Comparison of ENCODE assay signal across 1 cellular context in genomic region chr20:18802012-18802634, GRCh38.
TF ChIP-seq lines count a peak whose summit lies in the region.

No MANE protein-coding gene starts in this region.

TF ChIP-seq in GM12878, 131 proteins besides CTCF, POLR2A, EP300 and RAD21 (continued from another document):
- TF ChIP-seq REST (IDR thresholded peaks at IDR 0.05; ENCODE audit: low read depth, low read length) (no peak), SMAD1 (IDR thresholded peaks at IDR 0.05; ENCODE audit: low read depth, partially characterized antibody) (no peak), GABPA (IDR thresholded peaks at IDR 0.05; ENCODE audit: low read depth) (no peak), ZNF384 (IDR thresholded peaks at IDR 0.05; ENCODE audit: borderline replicate concordance, low read depth, low read length) (no peak), NKRF (conservative IDR thresholded peaks at IDR 0.05) (no peak), BMI1 (IDR thresholded peaks at IDR 0.05; ENCODE audit: borderline replicate concordance) (no peak), NRF1 (conservative IDR thresholded peaks at IDR 0.05; ENCODE audit: low read depth, low read length) (no peak), MEF2A (IDR thresholded peaks at IDR 0.05; ENCODE audit: insufficient read depth, low read depth, low read length) (0 out of 2 replicates have a peak, but pooled peaks have one; percentile 14), CBFB (IDR thresholded peaks at IDR 0.05; ENCODE audit: low read depth) (no peak), ZNF687 (IDR thresholded peaks at IDR 0.05) (no peak), GATAD2B (conservative IDR thresholded peaks at IDR 0.05; ENCODE audit: low read depth) (no peak), SMC3 (IDR thresholded peaks at IDR 0.05; ENCODE audit: borderline replicate concordance, low read length) (no peak), CHD2 (IDR thresholded peaks at IDR 0.05; ENCODE audit: borderline replicate concordance, low read depth, low read length) (no peak), NFIC (IDR thresholded peaks at IDR 0.05; ENCODE audit: low read depth, low read length) (peak; percentile 39; the same call in 1 of the 2 replicates), MLLT1 (IDR thresholded peaks at IDR 0.05) (no peak), TCF3 (IDR thresholded peaks at IDR 0.05; ENCODE audit: borderline replicate concordance, insufficient read depth, low read depth, low read length) (peak; percentile 81; the same call in 1 of the 2 replicates), SREBF2 (IDR thresholded peaks at IDR 0.05; ENCODE audit: low read length) (no peak), IRF3 (IDR thresholded peaks at IDR 0.05) (no peak), ASH2L (IDR thresholded peaks at IDR 0.05; ENCODE audit: borderline replicate concordance, low read depth) (no peak), CHD4 (IDR thresholded peaks at IDR 0.05) (no peak), RBBP5 (conservative IDR thresholded peaks at IDR 0.05) (no peak), BACH1 (IDR thresholded peaks at IDR 0.05; ENCODE audit: borderline replicate concordance) (no peak), CREB1 (IDR thresholded peaks at IDR 0.05; ENCODE audit: low read depth) (0 out of 2 replicates have a peak, but pooled peaks have one; percentile 32), ZNF622 (IDR thresholded peaks at IDR 0.05) (no peak), KAT2A (conservative IDR thresholded peaks at IDR 0.05; ENCODE audit: control insufficient read depth, low read depth, low read length) (no peak), ZNF217 (IDR thresholded peaks at IDR 0.05) (peak; percentile 69; the same call in 1 of the 2 replicates), SRF (IDR thresholded peaks at IDR 0.05; ENCODE audit: low read depth in 2 of 2, low read length in 2 of 2) (peak; percentile 83 to 88), TAF1 (IDR thresholded peaks at IDR 0.05; ENCODE audit: borderline replicate concordance, low read depth, low read length) (no peak), TBL1XR1 (IDR thresholded peaks at IDR 0.05; ENCODE audit: low read depth, low read length) (no peak), PAX5 (IDR thresholded peaks at IDR 0.05; ENCODE audit: borderline replicate concordance, low read depth, low read length) (no peak), RUNX3 (IDR thresholded peaks at IDR 0.05; ENCODE audit: low read length) (peak; percentile 64), SIN3A (IDR thresholded peaks at IDR 0.05; ENCODE audit: low read depth, low read length) (no peak), ZNF592 (IDR thresholded peaks at IDR 0.05) (no peak)
